ENCODE assay signal across 8 cellular contexts in genomic region chr3:50340404-50341329, GRCh38. TPM values are rescaled to one million over a fixed set of nuclear protein-coding genes. Genes with fewer than 3 reads are reported as not detected.
DNase-seq lines count a peak whose midpoint lies in the region; ATAC-seq, FAIRE-seq and TF ChIP-seq lines count a peak whose summit lies in the region.

RASSF1 (minus strand) TSS chr3:50340836; CDS start chr3:50340805, 31 bp downstream.

- H3K36me3 Mint-ChIP-seq in Calu3 (ENCODE audit: insufficient read depth, unreplicated experiment) = peaks cover 31% of the 10 kb centered on the region
- peaks cover 55% of the 10 kb centered on the region for H3K36me3 Mint-ChIP-seq in effector memory CD8-positive, alpha-beta T cell (ENCODE audit: insufficient read depth)

- no peak within 1 kb of the TSS for H3K9ac ChIP-seq in HUES6 (ENCODE audit: low read length)

- TF ChIP-seq EP300 in stomach (IDR thresholded peaks at IDR 0.05) = no peak

- no peak within 1 kb of the TSS for H3K27ac ChIP-seq in HUES6 (ENCODE audit: low read depth, low read length)
- H3K27ac ChIP-seq in stomach = peak within 1 kb of the TSS; percentile 69 to 99 (median 96)

- peaks cover 64% of the 10 kb centered on the region for H3K27me3 ChIP-seq in HUES6 (ENCODE audit: control insufficient read depth, insufficient read depth, low read length)
- H3K27me3 ChIP-seq in stomach = no peaks in the 10 kb centered on the region

- DNase-seq in Calu3 (no peak), mucosa of gallbladder (ENCODE audit: low spot score) (peak; percentile 54), stomach (peak; percentile 79), DMS153 treated with DMSO at 0.1 percent for 48 hours (lab: John Stamatoyannopoulos, UW; ENCODE audit: unreplicated experiment) (no peak), urothelium cell line (ENCODE audit: low spot score) (no peak)
- peak; percentile 78 to 86 for DNase-seq in activated CD4-positive, alpha-beta T cell treated with anti-CD3 and anti-CD28 coated beads, Interleukin-2, amount 50 U/mL, for 48 hours
- peak; percentile 63 to 72 (median 67) for DNase-seq in effector memory CD8-positive, alpha-beta T cell

- WGBS in stomach, 5 donors = 3 to 8% (median 4%) methylated on average over 49 to 90 of the region's 90 CpGs

- no peaks in the 10 kb centered on the region for H3K9me3 Mint-ChIP-seq in Calu3 (ENCODE audit: low read depth, unreplicated experiment)
- no peaks in the 10 kb centered on the region for H3K9me3 Mint-ChIP-seq in effector memory CD8-positive, alpha-beta T cell

- peak within 1 kb of the TSS; percentile 59 for H3K4me3 ChIP-seq in HUES6 (ENCODE audit: low read depth, low read length)
- peak within 1 kb of the TSS; percentile 50 to 52 (median 52) for H3K4me3 ChIP-seq in stomach

- BruUV-seq in Calu3 (replicated peaks; lab: Mats Ljungman, UMichigan) = no TSS peak

- H3K4me1 ChIP-seq in HUES6 (ENCODE audit: control insufficient read depth, insufficient read depth, low read length) = peaks cover 30% of the 10 kb centered on the region
- H3K4me1 ChIP-seq in stomach = peaks cover 46 to 67% (median 61%) of the 10 kb centered on the region in 4 donors

- H3K27ac Mint-ChIP-seq in Calu3 (ENCODE audit: unreplicated experiment) = peak within 1 kb of the TSS; percentile 17
- H3K27ac Mint-ChIP-seq in effector memory CD8-positive, alpha-beta T cell = peak within 1 kb of the TSS; percentile 95 to 96

- intact Hi-C loops in Calu3 (cut with micrococcal nuclease; ENCODE audit: unreplicated experiment) = no loop called here
- intact Hi-C loops in stomach (cut with DNase I; ENCODE audit: low total_unique reads) = no loop called here

- no peaks in the 10 kb centered on the region for H3K9me3 ChIP-seq in HUES6 (ENCODE audit: control insufficient read depth, insufficient read depth, low read depth, low read length)
- no peaks in the 10 kb centered on the region for H3K9me3 ChIP-seq in stomach

- CTCF ChIA-PET in Calu3 (lab: Charles Lee) = interaction anchor here (0.6 kb wide), 1 partner anchor 59 kb away, joined by 5 read pairs; no protein-coding TSS in a partner anchor

- FAIRE-seq in urothelium cell line (lab: Jason Lieb, UNC) = no peak

- TF ChIP-seq POLR2A in stomach (IDR thresholded peaks at IDR 0.05) = peak in 1 of 4 donors; percentile 18

- peak within 1 kb of the TSS; percentile 59 for H3K4me3 Mint-ChIP-seq in Calu3 (ENCODE audit: low read depth, unreplicated experiment)
- H3K4me3 Mint-ChIP-seq in effector memory CD8-positive, alpha-beta T cell = peak within 1 kb of the TSS; percentile 97

- no peaks in the 10 kb centered on the region for H3K36me3 ChIP-seq in HUES6 (ENCODE audit: control insufficient read depth, insufficient read depth, low read length)
- no peaks in the 10 kb centered on the region for H3K36me3 ChIP-seq in stomach

- H3K27me3 Mint-ChIP-seq in Calu3 (ENCODE audit: unreplicated experiment) = peaks cover 31% of the 10 kb centered on the region
- no peaks in the 10 kb centered on the region for H3K27me3 Mint-ChIP-seq in effector memory CD8-positive, alpha-beta T cell

- ATAC-seq in effector memory CD8-positive, alpha-beta T cell (replicated peaks) = peak; percentile 37

- H3K4me1 Mint-ChIP-seq in Calu3 (ENCODE audit: low read depth, unreplicated experiment) = peaks cover 13% of the 10 kb centered on the region
- peaks cover 47 to 66% of the 10 kb centered on the region in 2 donors for H3K4me1 Mint-ChIP-seq in effector memory CD8-positive, alpha-beta T cell (ENCODE audit: low read depth in 2 of 2)

- TF ChIP-seq CTCF in Calu3 (IDR thresholded peaks at IDR 0.05; ENCODE audit: unreplicated experiment) (no peak), stomach (IDR thresholded peaks at IDR 0.05) (no peak)

RNA-seq across cellular contexts. Expression of gene RASSF1, which starts in this region (rescaled TPM):
- 14.7 and 16.8 TPM in 2 replicates for total RNA-seq in Calu3 (2022)
- 27.5 TPM for total RNA-seq in mucosa of gallbladder
- total RNA-seq in stomach = 10 to 100 TPM; 16.5 to 33.2 (median 22.6) TPM
- polyA plus RNA-seq in stomach = 10 to 100 TPM; 27.8 to 37.3 (median 29.6) TPM

Comparison
In these comparisons a context has a peak if more than half of its experiments do, and no peak if none do; other contexts are left out.
1. DNase-seq: peak in activated CD4-positive, alpha-beta T cell treated with anti-CD3 and anti-CD28 coated beads, Interleukin-2, amount 50 U/mL, for 48 hours (2 of 2), effector memory CD8-positive, alpha-beta T cell (3 of 3), mucosa of gallbladder (single experiment) and stomach (single experiment); none in Calu3 (single experiment), DMS153 treated with DMSO at 0.1 percent for 48 hours (single experiment) and urothelium cell line (single experiment).